Comparison of ENCODE assay signal across 14 cellular contexts in genomic region chr6:52209672-52210626, GRCh38. TPM values are rescaled to one million over a fixed set of nuclear protein-coding genes. Genes with fewer than 3 reads are reported as not detected.
DNase-seq lines count a peak whose midpoint lies in the region; ATAC-seq and TF ChIP-seq lines count a peak whose summit lies in the region.
"Had no signal": no experiment of that assay in that cellular context is flagged by ENCODE, and none has a peak within 500 bp of the region (broad histone marks: within the 10 kb centered on the region; RNA-seq: fewer than 3 reads in every experiment).

No MANE protein-coding gene starts in this region.

- no peaks in the 10 kb centered on the region for H3K4me1 ChIP-seq in OCI-LY7 (ENCODE audit: insufficient read depth, low read length, poor library complexity, severe bottlenecking)

- no peaks in the 10 kb centered on the region for H3K79me2 ChIP-seq in OCI-LY7 (ENCODE audit: insufficient read depth, low read depth, low read length)

- POLR2A ChIA-PET in GM10248 (lab: Yijun Ruan, JAX): no interaction called here
- POLR2A ChIA-PET in OCI-LY7 (lab: Charles Lee): interaction anchor here (0.6 kb wide), 1 partner anchor 30 kb away, joined by 3 read pairs; no protein-coding TSS in a partner anchor

- H3K9me2 ChIP-seq in OCI-LY7 (ENCODE audit: insufficient read depth, low read length): no peaks in the 10 kb centered on the region

- H3K36me3 ChIP-seq in OCI-LY7 (ENCODE audit: insufficient read depth, low read length): no peaks in the 10 kb centered on the region

- H3K4me2 ChIP-seq in OCI-LY7 (ENCODE audit: low read length): no peak overlapping the region

- TF ChIP-seq CTCF in GM10248 (IDR thresholded peaks at IDR 0.05; ENCODE audit: control extremely low read depth, extremely low read depth, low read depth, missing control alignments) (no peak), OCI-LY7 (conservative IDR thresholded peaks at IDR 0.05; ENCODE audit: low read length) (no peak)

- H3K27ac ChIP-seq in OCI-LY7 (ENCODE audit: low read depth, low read length, poor library complexity, severe bottlenecking): no peak overlapping the region

- intact Hi-C loops in sciatic nerve (cut with DNase I): no loop called here
- intact Hi-C loops in OCI-LY7 (cut with micrococcal nuclease; ENCODE audit: unreplicated experiment): no loop called here

- no peak overlapping the region for H3K4me3 ChIP-seq in OCI-LY7 (ENCODE audit: low read depth, low read length, poor library complexity, severe bottlenecking)

- BruUV-seq in OCI-LY7 (replicated peaks; lab: Mats Ljungman, UMichigan): no TSS peak

- CTCF ChIA-PET in GM10248 (lab: Yijun Ruan, JAX): interaction anchor here (0.7 to 1.2 kb wide), 2 partner anchors 20 to 26 kb away, joined by 3 read pairs; no protein-coding TSS in a partner anchor
- CTCF ChIA-PET in OCI-LY7 (lab: Charles Lee; ENCODE audit: unreplicated experiment): no interaction called here

- no peaks in the 10 kb centered on the region for H3K9me3 ChIP-seq in OCI-LY7 (ENCODE audit: low read length)

- DNase-seq in GM10248 (ENCODE audit: extremely low spot score) (peak; percentile 25), sciatic nerve (ENCODE audit: low spot score) (no peak), amniotic stem cell (lab: John Stamatoyannopoulos, UW) (no peak), OCI-LY7 (ENCODE audit: low spot score) (no peak), NCI-H1694 treated with DMSO at 0.1 percent for 48 hours (lab: John Stamatoyannopoulos, UW) (no peak)
- DNase-seq: ACHN; activated CD8-positive, alpha-beta T cell treated with anti-CD3 and anti-CD28 coated beads, Interleukin-2, amount 10 ng/mL, durations not matched to agents 7 days and 5 days; NCI-H2029; OCI-M1 had no signal

- ATAC-seq in GM19043 (IDR thresholded peaks at IDR 0.05; ENCODE audit: low read depth, unreplicated experiment): peak; percentile 85
- peak; percentile 79 for ATAC-seq in HG02571 (IDR thresholded peaks at IDR 0.05; ENCODE audit: unreplicated experiment)
- peak; percentile 67 for ATAC-seq in HG03196 (IDR thresholded peaks at IDR 0.05; ENCODE audit: unreplicated experiment)
- no peak for ATAC-seq in sciatic nerve
- ATAC-seq: activated CD8-positive, alpha-beta T cell treated with anti-CD3 and anti-CD28 coated beads, Interleukin-2, amount 10 ng/mL, durations not matched to agents 7 days and 5 days had no signal

- H4K20me1 ChIP-seq in OCI-LY7 (ENCODE audit: insufficient read depth, low read length): no peaks in the 10 kb centered on the region

- no peak overlapping the region for H2AFZ ChIP-seq in OCI-LY7 (ENCODE audit: low read length)

RNA-seq across cellular contexts. Expression of gene IL17A, which starts 23.8 kb away (rescaled TPM):
- not detected for total RNA-seq in sciatic nerve
- not detected in 2 replicates for total RNA-seq in OCI-LY7 (2014; rRNA removed; shearing (Covaris generic))
- not detected in 2 replicates for total RNA-seq in OCI-LY7 (2022)
- total RNA-seq: activated CD8-positive, alpha-beta T cell treated with anti-CD3 and anti-CD28 coated beads, Interleukin-2, amount 10 ng/mL, durations not matched to agents 7 days and 5 days; glomerular endothelial cell; T-helper 1 cell treated with Interleukin-12 subunit alpha and Interleukin-12 subunit beta and Interleukin-4 antibody, amounts not matched to agents 30 ng/mL and 1 ng/mL, for 36 hours had no signal

RNA-seq across cellular contexts. Expression of gene IL17F, which starts 34.4 kb away (rescaled TPM):
- total RNA-seq in sciatic nerve: not detected
- total RNA-seq in OCI-LY7 (2014; rRNA removed; shearing (Covaris generic)): not detected in 2 replicates
- not detected in 2 replicates for total RNA-seq in OCI-LY7 (2022)
- total RNA-seq: activated CD8-positive, alpha-beta T cell treated with anti-CD3 and anti-CD28 coated beads, Interleukin-2, amount 10 ng/mL, durations not matched to agents 7 days and 5 days; glomerular endothelial cell had no signal
